In the genomic region with DNA sequence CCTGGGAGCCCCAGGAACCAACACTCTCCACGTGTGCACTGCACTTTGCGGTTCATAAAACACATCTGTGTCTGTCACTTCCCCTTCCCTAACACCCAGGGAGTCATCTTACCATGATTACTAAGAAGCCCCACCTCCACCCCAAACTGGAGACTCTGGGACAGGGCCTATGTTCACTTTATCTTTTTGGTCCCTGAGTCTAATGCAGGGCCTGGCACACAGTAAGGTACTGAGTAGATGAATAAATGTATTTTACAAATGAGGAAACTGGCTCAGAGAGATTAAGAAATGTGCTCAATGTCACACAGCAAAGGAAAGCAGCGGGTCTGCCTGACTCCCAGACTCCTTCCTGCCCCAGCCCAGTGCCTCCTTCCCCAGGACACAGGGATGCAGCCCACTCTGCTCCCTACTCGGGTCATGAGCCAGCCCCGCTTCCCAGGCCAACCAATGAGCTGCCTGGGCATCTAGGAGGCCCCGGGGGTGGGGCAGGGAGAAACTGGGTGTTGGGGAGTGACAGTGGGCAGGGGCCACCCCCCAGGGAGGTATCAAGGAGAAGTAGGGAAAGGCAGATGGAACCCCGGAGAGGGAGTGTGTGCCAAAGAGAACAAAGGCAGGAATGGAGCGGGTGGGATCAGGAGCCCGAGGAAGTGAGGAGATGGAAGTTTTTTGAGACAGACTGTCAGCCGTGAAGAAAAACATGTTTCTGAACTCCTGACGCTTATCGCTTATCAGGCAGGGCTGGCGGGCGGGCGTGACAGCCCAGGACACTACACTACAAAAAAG, we compare ENCODE assay signal across 10 cellular contexts. TPM values are rescaled to one million over a fixed set of nuclear protein-coding genes. Genes with fewer than 3 reads are reported as not detected.
A peak's percentile ranks its signal among the peaks of the same experiment; 100 is the strongest.
DNase-seq lines count a peak whose midpoint lies in the region; FAIRE-seq and TF ChIP-seq lines count a peak whose summit lies in the region.
"Had no signal": no experiment of that assay in that cellular context is flagged by ENCODE, and none has a peak within 500 bp of the region (broad histone marks: within the 10 kb centered on the region; RNA-seq: fewer than 3 reads in every experiment).

No MANE protein-coding gene starts in this region.

- no peaks in the 10 kb centered on the region for H3K9me3 Mint-ChIP-seq in neural progenitor cell
- H3K9me3 Mint-ChIP-seq in activated CD4-positive, alpha-beta memory T cell treated with anti-CD3 and anti-CD28 coated beads, Interleukin-2, amount 10 ng/mL, durations not matched to agents 7 days and 5 days = no peaks in the 10 kb centered on the region

- peaks cover 16% of the 10 kb centered on the region for H3K27me3 Mint-ChIP-seq in neural progenitor cell (ENCODE audit: insufficient read depth, low read depth)
- no peaks in the 10 kb centered on the region for H3K27me3 Mint-ChIP-seq in activated CD4-positive, alpha-beta memory T cell treated with anti-CD3 and anti-CD28 coated beads, Interleukin-2, amount 10 ng/mL, durations not matched to agents 7 days and 5 days

- H3K36me3 ChIP-seq in OCI-LY3 (replicated peaks; ENCODE audit: low read depth, low read length) (no peaks in the 10 kb centered on the region), neural progenitor cell (no peaks in the 10 kb centered on the region)

- CTCF ChIA-PET in activated CD4-positive, alpha-beta memory T cell treated with anti-CD3 and anti-CD28 coated beads, Interleukin-2, amount 10 ng/mL, durations not matched to agents 7 days and 5 days (lab: Charles Lee) = no interaction called here

- H3K4me3 ChIP-seq in OCI-LY3 (ENCODE audit: low read length) (no peak overlapping the region), neural progenitor cell (no peak overlapping the region)

- H3K4me1 Mint-ChIP-seq in neural progenitor cell = peaks cover 46% of the 10 kb centered on the region
- peaks cover 9% of the 10 kb centered on the region for H3K4me1 Mint-ChIP-seq in activated CD4-positive, alpha-beta memory T cell treated with anti-CD3 and anti-CD28 coated beads, Interleukin-2, amount 10 ng/mL, durations not matched to agents 7 days and 5 days

- H3K4me1 ChIP-seq in OCI-LY3 (ENCODE audit: low read length) (peaks cover 22% of the 10 kb centered on the region), neural progenitor cell (peaks cover 8% of the 10 kb centered on the region)

- no peaks in the 10 kb centered on the region for H3K36me3 Mint-ChIP-seq in neural progenitor cell
- no peaks in the 10 kb centered on the region for H3K36me3 Mint-ChIP-seq in activated CD4-positive, alpha-beta memory T cell treated with anti-CD3 and anti-CD28 coated beads, Interleukin-2, amount 10 ng/mL, durations not matched to agents 7 days and 5 days (ENCODE audit: low read depth)

- no peak for TF ChIP-seq POLR2A in GM12891 (IDR thresholded peaks at IDR 0.05; ENCODE audit: low read depth, low read length)

- no peak overlapping the region for H3K4me3 Mint-ChIP-seq in neural progenitor cell
- H3K4me3 Mint-ChIP-seq in activated CD4-positive, alpha-beta memory T cell treated with anti-CD3 and anti-CD28 coated beads, Interleukin-2, amount 10 ng/mL, durations not matched to agents 7 days and 5 days = no peak overlapping the region

- H4K20me1 ChIP-seq in OCI-LY3 (ENCODE audit: insufficient read depth, low read length) = no peaks in the 10 kb centered on the region
- no peaks in the 10 kb centered on the region for H4K20me1 ChIP-seq in neural progenitor cell (ENCODE audit: low read depth)

- TF ChIP-seq CTCF in OCI-LY3 (IDR thresholded peaks at IDR 0.05; ENCODE audit: low read depth, low read length) = no peak
- no peak for TF ChIP-seq CTCF in neural progenitor cell (IDR thresholded peaks at IDR 0.05)

- H3K27me3 ChIP-seq in OCI-LY3 (ENCODE audit: low read depth, low read length) (no peaks in the 10 kb centered on the region), neural progenitor cell (no peaks in the 10 kb centered on the region)

- DNase-seq in GM12891 (ENCODE audit: insufficient read length, low spot score) (peak; percentile 39), epithelial cell of prostate (ENCODE audit: low read depth, low spot score) (no peak), neural progenitor cell (ENCODE audit: low spot score) (no peak), frontal cortex (ENCODE audit: low spot score in 2 of 2) (no peak), T1000 (lab: John Stamatoyannopoulos, UW) (no peak)
- DNase-seq in activated CD4-positive, alpha-beta memory T cell treated with anti-CD3 and anti-CD28 coated beads, Interleukin-2, amount 10 ng/mL, durations not matched to agents 7 days and 5 days = no peak
- DNase-seq in stimulated activated CD8-positive, alpha-beta memory T cell treated with anti-CD3 and anti-CD28 coated beads, Interleukin-4, amount 100 ng/mL, for 48 hours = no peak
- DNase-seq: Calu3, NCI-H1048 had no signal

- H3K79me2 ChIP-seq in OCI-LY3 (ENCODE audit: low read length) = no peaks in the 10 kb centered on the region
- H3K79me2 ChIP-seq in neural progenitor cell (ENCODE audit: low read depth) = no peaks in the 10 kb centered on the region

- POLR2A ChIA-PET in activated CD4-positive, alpha-beta memory T cell treated with anti-CD3 and anti-CD28 coated beads, Interleukin-2, amount 10 ng/mL, durations not matched to agents 7 days and 5 days (lab: Charles Lee) = no interaction called here

- H3K9ac ChIP-seq in OCI-LY3 (ENCODE audit: low read length) = no peak overlapping the region
- no peak overlapping the region for H3K9ac ChIP-seq in neural progenitor cell

- FAIRE-seq in GM12891 (lab: Jason Lieb, UNC) (no peak), frontal cortex (lab: Jason Lieb, UNC) (no peak)

- peak overlapping the region; percentile 29 for H3K27ac Mint-ChIP-seq in neural progenitor cell
- no peak overlapping the region for H3K27ac Mint-ChIP-seq in activated CD4-positive, alpha-beta memory T cell treated with anti-CD3 and anti-CD28 coated beads, Interleukin-2, amount 10 ng/mL, durations not matched to agents 7 days and 5 days

- H3F3A ChIP-seq in neural progenitor cell (ENCODE audit: low read depth) = peaks cover 5% of the 10 kb centered on the region

- H3K9me3 ChIP-seq in OCI-LY3 (ENCODE audit: insufficient read depth, low read length) = no peaks in the 10 kb centered on the region
- no peaks in the 10 kb centered on the region for H3K9me3 ChIP-seq in neural progenitor cell (ENCODE audit: low read depth)

- H3K27ac ChIP-seq in OCI-LY3 (ENCODE audit: low read length) = no peak overlapping the region
- H3K27ac ChIP-seq in epithelial cell of prostate = peak overlapping the region; percentile 92
- no peak overlapping the region for H3K27ac ChIP-seq in neural progenitor cell

- H3K4me2 ChIP-seq in OCI-LY3 (ENCODE audit: low read length) (peak overlapping the region; percentile 35), neural progenitor cell (no peak overlapping the region)

- H2AFZ ChIP-seq in OCI-LY3 (ENCODE audit: low read depth, low read length) (no peak overlapping the region; the same call in 1 of the 2 replicates), neural progenitor cell (replicated peaks) (no peak overlapping the region)

TF ChIP-seq in GM12891, 5 proteins besides CTCF, POLR2A, EP300 and RAD21:
- TF ChIP-seq TAF1 (IDR thresholded peaks at IDR 0.05; ENCODE audit: low read depth, low read length) = no peak
- TF ChIP-seq PAX5 (IDR thresholded peaks at IDR 0.05; ENCODE audit: insufficient read depth, low read length, severe bottlenecking) = no peak
- peak; percentile 48; the same call in 1 of the 2 replicates for TF ChIP-seq SPI1 (IDR thresholded peaks at IDR 0.05; ENCODE audit: low read depth, low read length)

RNA-seq across cellular contexts. Expression of gene SHB, which starts 30.5 kb away (rescaled TPM):
- polyA plus RNA-seq in GM12891 (2012; ENCODE audit: low read depth, missing spikeins) = 2.7 TPM
- total RNA-seq in neural progenitor cell (ENCODE audit: low replicate concordance) (1.1 and 4.1 TPM in 2 replicates), frontal cortex (12.2 TPM)
- 1 to 10 TPM in 1 of 2 experiments, under 1 TPM in 1; 0.93 to 1.0 TPM for total RNA-seq in activated CD4-positive, alpha-beta memory T cell treated with anti-CD3 and anti-CD28 coated beads, Interleukin-2, amount 10 ng/mL, durations not matched to agents 7 days and 5 days
